Comparison of ENCODE assay signal across 28 cellular contexts in genomic region chr4:53997901-53998300, GRCh38.
DNase-seq lines count a peak whose midpoint lies in the region; ATAC-seq, FAIRE-seq and TF ChIP-seq lines count a peak whose summit lies in the region.
"Had no signal": no experiment of that assay in that cellular context is flagged by ENCODE, and none has a peak within 500 bp of the region (broad histone marks: within the 10 kb centered on the region; RNA-seq: fewer than 3 reads in every experiment).

No MANE protein-coding gene starts in this region.

- H2AFZ ChIP-seq in GM23338, result no peak overlapping the region

- TF ChIP-seq CTCF in GM23338 (conservative IDR thresholded peaks at IDR 0.05; ENCODE audit: low read depth in 2 of 2) (no peak), fibroblast of the aortic adventitia (IDR thresholded peaks at IDR 0.05; ENCODE audit: insufficient read depth, low read length) (no peak), nephron (IDR thresholded peaks at IDR 0.05; ENCODE audit: unreplicated experiment in 3 of 3) (no peak), Peyer's patch (IDR thresholded peaks at IDR 0.05) (no peak), gastrocnemius medialis (IDR thresholded peaks at IDR 0.05 in 4 of 5, conservative IDR thresholded peaks at IDR 0.05 in 1 of 5) (no peak)

- H3K4me2 ChIP-seq in GM23338, result no peak overlapping the region

- H3F3A ChIP-seq in GM23338 (replicated peaks; ENCODE audit: low read depth), result no peaks in the 10 kb centered on the region

- no peak overlapping the region for H3K4me3 Mint-ChIP-seq in GM23338
- H3K4me3 Mint-ChIP-seq in nephron, result no peak overlapping the region
- H3K4me3 Mint-ChIP-seq: neural crest cell; stimulated activated memory B cell treated with anti-CD40 and anti-IgM and Interleukin-4, amounts not matched to agents 10 μg/mL and 1 μg/mL and 100 μg/mL, for 72 hours had no signal

- no peaks in the 10 kb centered on the region for H3K79me2 ChIP-seq in GM23338 (replicated peaks; ENCODE audit: insufficient read depth)

- H3K9me3 Mint-ChIP-seq in GM23338 (no peaks in the 10 kb centered on the region), nephron (no peaks in the 10 kb centered on the region)
- H3K9me3 Mint-ChIP-seq: activated naive CD4-positive, alpha-beta T cell treated with anti-CD3 and anti-CD28 coated beads, Interleukin-2, amount 50 U/mL, for 72 hours; neural crest cell; stimulated activated memory B cell treated with anti-CD40 and anti-IgM and Interleukin-4, amounts not matched to agents 10 μg/mL and 1 μg/mL and 100 μg/mL, for 72 hours had no signal

- H3K9me2 ChIP-seq in GM23338 (ENCODE audit: insufficient read depth), result no peaks in the 10 kb centered on the region

- no peaks in the 10 kb centered on the region for H4K20me1 ChIP-seq in GM23338 (replicated peaks; ENCODE audit: insufficient read depth)

- in situ Hi-C loops in gastrocnemius medialis (cut with MboI; ENCODE audit: low sequenced_read_pairs in 4 of 4), result loop anchor here in 1 of 4 donors (25.0 kb wide), 1 partner anchor 111 kb away; no protein-coding TSS in a partner anchor

- H3K27me3 Mint-ChIP-seq in GM23338 (ENCODE audit: insufficient read depth, low read depth, poor library complexity) (no peaks in the 10 kb centered on the region), nephron (ENCODE audit: low read depth) (no peaks in the 10 kb centered on the region)
- H3K27me3 Mint-ChIP-seq: stimulated activated memory B cell treated with anti-CD40 and anti-IgM and Interleukin-4, amounts not matched to agents 10 μg/mL and 1 μg/mL and 100 μg/mL, for 72 hours had no signal

- H3K9me3 ChIP-seq in Peyer's patch (no peaks in the 10 kb centered on the region), gastrocnemius medialis (no peaks in the 10 kb centered on the region)
- H3K9me3 ChIP-seq: Caco-2, gastroesophageal sphincter, SJSA1 had no signal

- H3K4me3 ChIP-seq in GM23338, result no peak overlapping the region
- no peak overlapping the region for H3K4me3 ChIP-seq in fibroblast of the aortic adventitia (ENCODE audit: low read depth, low read length)
- H3K4me3 ChIP-seq in Peyer's patch, result no peak overlapping the region
- no peak overlapping the region for H3K4me3 ChIP-seq in gastrocnemius medialis
- H3K4me3 ChIP-seq: gastroesophageal sphincter, lung, SJSA1 had no signal

- H3K4me1 ChIP-seq in GM23338 (ENCODE audit: insufficient read depth) (peaks cover 22% of the 10 kb centered on the region), Peyer's patch (peaks cover 0 to 5% (median 0%) of the 10 kb centered on the region in 4 donors), gastrocnemius medialis (no peaks in the 10 kb centered on the region)
- H3K4me1 ChIP-seq: SJSA1 had no signal

- H3K36me3 ChIP-seq in GM23338 (ENCODE audit: insufficient read depth) (no peaks in the 10 kb centered on the region), Peyer's patch (no peaks in the 10 kb centered on the region), gastrocnemius medialis (no peaks in the 10 kb centered on the region)

- intact Hi-C loops in gastrocnemius medialis (cut with DNase I; ENCODE audit: low total_unique reads), result no loop called here

- H3K27me3 ChIP-seq in GM23338 (ENCODE audit: insufficient read depth) (no peaks in the 10 kb centered on the region), Peyer's patch (no peaks in the 10 kb centered on the region), gastrocnemius medialis (no peaks in the 10 kb centered on the region)
- H3K27me3 ChIP-seq: gastroesophageal sphincter, SJSA1 had no signal

- TF ChIP-seq POLR2A in Peyer's patch (IDR thresholded peaks at IDR 0.05), result no peak
- no peak for TF ChIP-seq POLR2A in gastrocnemius medialis (IDR thresholded peaks at IDR 0.05)

- H3K36me3 Mint-ChIP-seq in GM23338 (ENCODE audit: low read depth) (no peaks in the 10 kb centered on the region; the same call in 1 of the 3 replicates), nephron (ENCODE audit: low read depth) (peaks cover 22% of the 10 kb centered on the region)

- peak overlapping the region; percentile 57 for H3K27ac Mint-ChIP-seq in GM23338
- peak overlapping the region; percentile 66 to 83 (median 67) for H3K27ac Mint-ChIP-seq in nephron
- H3K27ac Mint-ChIP-seq: activated naive CD4-positive, alpha-beta T cell treated with anti-CD3 and anti-CD28 coated beads, Interleukin-2, amount 50 U/mL, for 72 hours; stimulated activated memory B cell treated with anti-CD40 and anti-IgM and Interleukin-4, amounts not matched to agents 10 μg/mL and 1 μg/mL and 100 μg/mL, for 72 hours had no signal

- H3K4me1 Mint-ChIP-seq in GM23338, result peaks cover 27% of the 10 kb centered on the region
- peaks cover 7% of the 10 kb centered on the region for H3K4me1 Mint-ChIP-seq in nephron
- H3K4me1 Mint-ChIP-seq: stimulated activated memory B cell treated with anti-CD40 and anti-IgM and Interleukin-4, amounts not matched to agents 10 μg/mL and 1 μg/mL and 100 μg/mL, for 72 hours had no signal

- ATAC-seq in GM23338, result no peak
- no peak for ATAC-seq in GM21737 (IDR thresholded peaks at IDR 0.05; ENCODE audit: unreplicated experiment)
- no peak for ATAC-seq in gastrocnemius medialis
- ATAC-seq: activated naive CD4-positive, alpha-beta T cell treated with anti-CD3 and anti-CD28 coated beads, Interleukin-2, amount 50 U/mL, for 72 hours; gastroesophageal sphincter; sciatic nerve; stimulated activated memory B cell treated with anti-CD40 and anti-IgM and Interleukin-4, amounts not matched to agents 10 μg/mL and 1 μg/mL and 100 μg/mL, for 72 hours had no signal

- peak; percentile 92 for FAIRE-seq in RCC 7860 (lab: Jason Lieb, UNC)
- FAIRE-seq: GM18507, islet of Langerhans had no signal

- no peak for DNase-seq in GM23338 (ENCODE audit: low spot score)
- DNase-seq in RCC 7860 (ENCODE audit: low spot score), result peak; percentile 37
- DNase-seq in fibroblast of the aortic adventitia (ENCODE audit: low read depth), result peak; percentile 43
- no peak for DNase-seq in Peyer's patch
- no peak for DNase-seq in gastrocnemius medialis
- DNase-seq in NAMALWA (ENCODE audit: low spot score), result no peak
- DNase-seq: activated CD4-positive, alpha-beta T cell treated with anti-CD3 and anti-CD28 coated beads, Interleukin-2, amount 50 U/mL, for 48 hours; activated CD8-positive, alpha-beta memory T cell treated with anti-CD3 and anti-CD28 coated beads, Interleukin-2, amount 50 U/mL, for 48 hours; C1 segment of cervical spinal cord; Caco-2; caudate nucleus; DND-41; NCI-H1092; NCI-H187; NCI-H345; stimulated activated CD4-positive, alpha-beta T cell treated with anti-CD3 and anti-CD28 coated beads, Interleukin-4, amount 100 ng/mL, for 4 hours; T-helper 1 cell had no signal

- H3K27ac ChIP-seq in GM23338 (ENCODE audit: low read depth) (no peak overlapping the region), Peyer's patch (no peak overlapping the region), gastrocnemius medialis (no peak overlapping the region)
- H3K27ac ChIP-seq: gastroesophageal sphincter, SJSA1 had no signal

TF ChIP-seq in GM23338, 12 proteins besides CTCF, POLR2A, EP300 and RAD21 (continues in another document):
- TF ChIP-seq CREB1 (CRISPR knock-in tag; IDR thresholded peaks at IDR 0.05; ENCODE audit: low read depth), result no peak
- no peak for TF ChIP-seq EZH2phosphoT487 (IDR thresholded peaks at IDR 0.05; ENCODE audit: unreplicated experiment)
- no peak for TF ChIP-seq ZNF331 (CRISPR knock-in tag; IDR thresholded peaks at IDR 0.05; ENCODE audit: low read depth)
- no peak for TF ChIP-seq EZH2 (IDR thresholded peaks at IDR 0.05; ENCODE audit: low read depth, unreplicated experiment)
- TF ChIP-seq REST (IDR thresholded peaks at IDR 0.05; ENCODE audit: unreplicated experiment), result no peak
- no peak for TF ChIP-seq POLR2AphosphoS5 (IDR thresholded peaks at IDR 0.05; ENCODE audit: low read depth)

Comparison
In these comparisons a context has a peak if more than half of its experiments do, and no peak if none do; other contexts are left out.
1. DNase-seq: peak in RCC 7860 (single experiment) and fibroblast of the aortic adventitia (single experiment); none in GM23338 (single experiment), Peyer's patch (0 of 3), gastrocnemius medialis (0 of 2) and NAMALWA (single experiment).